Comparison of ENCODE assay signal across 23 cellular contexts in the genomic region with DNA sequence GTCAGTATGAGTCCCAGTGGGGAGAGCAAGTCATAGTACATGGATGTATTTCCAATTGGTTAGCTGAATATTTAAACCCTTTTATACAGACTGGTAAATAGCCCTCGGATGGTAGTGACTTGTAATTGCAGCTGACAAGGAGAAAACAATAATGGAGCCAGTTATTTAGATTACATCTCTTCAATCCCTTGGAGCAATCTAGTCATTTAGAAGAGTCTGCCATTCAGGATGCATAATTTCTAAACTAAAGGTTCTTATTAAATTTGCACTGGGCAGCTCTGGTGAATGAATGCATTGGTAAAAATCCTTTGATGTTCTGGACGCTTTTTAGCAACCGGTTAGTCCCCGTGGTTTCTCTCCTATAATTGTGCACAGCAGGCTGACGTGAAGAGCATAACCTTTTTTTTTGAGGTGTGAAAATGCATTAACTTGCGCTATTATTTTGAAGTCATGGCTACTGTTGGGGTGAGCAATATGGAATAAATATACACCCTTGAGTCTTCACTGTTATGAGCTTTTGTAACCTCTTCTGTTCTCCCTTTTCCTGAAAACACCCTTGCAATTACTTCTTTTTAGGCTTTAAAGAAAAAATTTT.
"Had no signal": no experiment of that assay in that cellular context is flagged by ENCODE, and none has a peak within 500 bp of the region (broad histone marks: within the 10 kb centered on the region; RNA-seq: fewer than 3 reads in every experiment).

No MANE protein-coding gene starts in this region.

- ATAC-seq: body of pancreas; foreskin keratinocyte; left lobe of liver; lower lobe of right lung; naive thymus-derived CD4-positive, alpha-beta T cell; right cardiac atrium had no signal

- H3K36me3 ChIP-seq: lower lobe of right lung, neutrophil, ovary, prostate gland, thyroid gland, WERI-Rb-1 had no signal

- H3K9me3 Mint-ChIP-seq: stimulated activated naive CD8-positive, alpha-beta T cell treated with anti-CD3 and anti-CD28 coated beads, Interleukin-15, Interleukin-2, amounts not matched to agents 100 ng/mL and 50 ng/mL, for 24 hours had no signal

- H3K27me3 ChIP-seq: body of pancreas, foreskin keratinocyte, ovary, thyroid gland had no signal

- H3K36me3 Mint-ChIP-seq: activated naive CD4-positive, alpha-beta T cell treated with anti-CD3 and anti-CD28 coated beads, Interleukin-2, amount 50 U/mL, for 24 hours had no signal

- H3K4me1 ChIP-seq: body of pancreas, foreskin keratinocyte had no signal

- H3K27ac Mint-ChIP-seq: activated CD4-positive, alpha-beta T cell treated with anti-CD3 and anti-CD28 coated beads, Interleukin-2, amount 10 ng/mL, durations not matched to agents 7 days and 5 days; activated naive CD4-positive, alpha-beta T cell treated with anti-CD3 and anti-CD28 coated beads, Interleukin-2, amount 50 U/mL, for 24 hours; naive thymus-derived CD4-positive, alpha-beta T cell; stimulated activated naive CD8-positive, alpha-beta T cell treated with anti-CD3 and anti-CD28 coated beads, Interleukin-15, Interleukin-2, amounts not matched to agents 100 ng/mL and 50 ng/mL, for 24 hours had no signal

- H3K4me3 ChIP-seq: body of pancreas, lower lobe of right lung, ovary, prostate gland, thyroid gland had no signal

- H3K27ac ChIP-seq: body of pancreas, foreskin keratinocyte, lower lobe of right lung, neutrophil, ovary, prostate gland, thyroid gland, WERI-Rb-1 had no signal

- H3K27me3 Mint-ChIP-seq: dendritic cell treated with granulocyte-macrophage colony-stimulating factor and Interleukin-4, amounts not matched to agents 40 ng/mL and 50 ng/mL, for 4 days; stimulated activated naive CD8-positive, alpha-beta T cell treated with anti-CD3 and anti-CD28 coated beads, Interleukin-15, Interleukin-2, amounts not matched to agents 100 ng/mL and 50 ng/mL, for 24 hours had no signal

- H3K9me3 ChIP-seq: body of pancreas, lower lobe of right lung, neutrophil, ovary, prostate gland, thyroid gland had no signal

- H3K4me3 Mint-ChIP-seq: activated CD4-positive, alpha-beta T cell treated with anti-CD3 and anti-CD28 coated beads, Interleukin-2, amount 10 ng/mL, durations not matched to agents 7 days and 5 days; activated naive CD4-positive, alpha-beta T cell treated with anti-CD3 and anti-CD28 coated beads, Interleukin-2, amount 50 U/mL, for 24 hours; dendritic cell treated with granulocyte-macrophage colony-stimulating factor and Interleukin-4, amounts not matched to agents 40 ng/mL and 50 ng/mL, for 4 days; naive thymus-derived CD4-positive, alpha-beta T cell; stimulated activated naive CD8-positive, alpha-beta T cell treated with anti-CD3 and anti-CD28 coated beads, Interleukin-15, Interleukin-2, amounts not matched to agents 100 ng/mL and 50 ng/mL, for 24 hours had no signal

- DNase-seq: activated CD4-positive, alpha-beta T cell treated with anti-CD3 and anti-CD28 coated beads, Interleukin-2, amount 10 ng/mL, durations not matched to agents 7 days and 5 days; activated CD4-positive, CD25-positive, alpha-beta regulatory T cell treated with anti-CD3 and anti-CD28 coated beads, Interleukin-2, amount 50 U/mL, for 72 hours; activated gamma-delta T cell treated with Interleukin-2 at 50 U/mL for 16 hours; activated T-cell treated with anti-CD3 and anti-CD28 coated beads, Interleukin-2, amount 50 U/mL, for 1 hour; anterior cingulate cortex; body of pancreas; effector CD4-positive, alpha-beta T cell; foreskin keratinocyte; lower lobe of right lung; naive thymus-derived CD4-positive, alpha-beta T cell; ovary; right cardiac atrium; stimulated activated CD4-positive, alpha-beta T cell treated with anti-CD3 and anti-CD28 coated beads, Interleukin-12 subunit alpha, Interleukin-12 subunit beta, amount 100 ng/mL, for 4 hours; stimulated activated CD4-positive, alpha-beta T cell treated with anti-CD3 and anti-CD28 coated beads, Interleukin-4, amount 100 ng/mL, for 4 hours; substantia nigra; thyroid gland; WERI-Rb-1 had no signal
